In the genomic region with DNA sequence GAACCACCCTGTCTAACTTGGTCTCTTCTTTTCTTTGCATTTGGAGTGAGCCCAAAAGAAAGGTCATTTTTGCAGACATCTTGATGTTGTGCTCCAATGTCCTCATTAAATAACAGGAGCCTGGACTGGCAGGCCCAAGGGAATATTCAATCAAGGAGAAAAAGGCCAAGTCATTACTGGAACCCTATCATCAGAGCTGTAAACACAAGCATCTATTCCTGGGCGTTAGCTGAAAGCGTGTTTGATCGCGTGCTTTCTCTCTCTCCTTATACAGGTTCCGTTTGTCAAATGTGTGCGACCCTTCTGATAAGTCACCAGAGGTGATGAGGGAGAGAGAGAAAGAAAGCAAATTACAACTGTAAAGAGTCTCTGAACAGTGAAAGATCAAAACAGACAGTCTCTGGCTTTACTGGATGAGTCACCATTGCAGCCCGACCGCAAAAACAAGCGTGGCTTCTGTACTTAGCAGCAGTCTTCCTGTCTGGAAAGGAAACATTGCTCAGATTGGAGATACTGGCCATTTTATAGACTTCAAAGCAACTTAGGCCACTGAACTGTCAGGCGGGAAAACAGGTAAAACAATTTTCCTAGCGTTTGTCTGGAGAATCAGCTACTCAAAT, we compare ENCODE assay signal across 8 cellular contexts.
DNase-seq lines count a peak whose midpoint lies in the region; ATAC-seq lines count a peak whose summit lies in the region.

No MANE protein-coding gene starts in this region.

- DNase-seq in GDM1 (lab: John Stamatoyannopoulos, UW) (peak; percentile 57), RKO (ENCODE audit: low spot score) (peak; percentile 74), hepatic stellate cell (ENCODE audit: low spot score) (peak; percentile 34)
- peak; percentile 91 for DNase-seq in activated effector memory CD4-positive, alpha-beta T cell treated with anti-CD3 and anti-CD28 coated beads, Interleukin-2, amount 50 U/mL, for 16 hours
- DNase-seq in stimulated activated CD4-positive, alpha-beta T cell treated with anti-CD3 and anti-CD28 coated beads, Interleukin-4, amount 100 ng/mL, for 1 hour: peak; percentile 69

- peak; percentile 92 for ATAC-seq in HG02852 (IDR thresholded peaks at IDR 0.05; ENCODE audit: unreplicated experiment)
- no peak for ATAC-seq in GM19397 (IDR thresholded peaks at IDR 0.05; ENCODE audit: unreplicated experiment)
- ATAC-seq in HG03439 (IDR thresholded peaks at IDR 0.05; ENCODE audit: unreplicated experiment): no peak

Comparison
In these comparisons a context has a peak if more than half of its experiments do, and no peak if none do; other contexts are left out.
1. DNase-seq: peak in every context shown above with its lines; median percentile 91 in activated effector memory CD4-positive, alpha-beta T cell treated with anti-CD3 and anti-CD28 coated beads, Interleukin-2, amount 50 U/mL, for 16 hours; 74 in RKO; 69 in stimulated activated CD4-positive, alpha-beta T cell treated with anti-CD3 and anti-CD28 coated beads, Interleukin-4, amount 100 ng/mL, for 1 hour; 57 in GDM1; 34 in hepatic stellate cell.